In genomic region chr2:111157798-111158197, GRCh38 we compare ENCODE assay signal across 12 cellular contexts. TPM values are rescaled to one million over a fixed set of nuclear protein-coding genes. Genes with fewer than 3 reads are reported as not detected.
A peak's percentile ranks its signal among the peaks of the same experiment; 100 is the strongest.
DNase-seq lines count a peak whose midpoint lies in the region; ATAC-seq, FAIRE-seq and TF ChIP-seq lines count a peak whose summit lies in the region.
"Had no signal": no experiment of that assay in that cellular context is flagged by ENCODE, and none has a peak within 500 bp of the region (broad histone marks: within the 10 kb centered on the region; RNA-seq: fewer than 3 reads in every experiment).

No MANE protein-coding gene starts in this region.

- H3K36me3 Mint-ChIP-seq in activated CD8-positive, alpha-beta T cell treated with anti-CD3 and anti-CD28 coated beads, Interleukin-2, amount 10 ng/mL, durations not matched to agents 7 days and 5 days (ENCODE audit: low read depth): peaks cover 24% of the 10 kb centered on the region
- H3K36me3 Mint-ChIP-seq: natural killer cell had no signal

- CTCF ChIA-PET in activated CD8-positive, alpha-beta T cell treated with anti-CD3 and anti-CD28 coated beads, Interleukin-2, amount 10 ng/mL, durations not matched to agents 7 days and 5 days (lab: Charles Lee): interaction anchor here (0.8 to 2.8 kb wide), 3 partner anchors 10 to 51 kb away, joined by 3 to 9 read pairs (median 4); no protein-coding TSS in a partner anchor

- H3K27me3 Mint-ChIP-seq in activated CD8-positive, alpha-beta T cell treated with anti-CD3 and anti-CD28 coated beads, Interleukin-2, amount 10 ng/mL, durations not matched to agents 7 days and 5 days (ENCODE audit: low read depth): no peaks in the 10 kb centered on the region
- H3K27me3 Mint-ChIP-seq: central memory CD8-positive, alpha-beta T cell had no signal

- H3K4me1 Mint-ChIP-seq in activated CD8-positive, alpha-beta T cell treated with anti-CD3 and anti-CD28 coated beads, Interleukin-2, amount 10 ng/mL, durations not matched to agents 7 days and 5 days (ENCODE audit: low read depth): peaks cover 39% of the 10 kb centered on the region

- no peak overlapping the region for H3K27ac Mint-ChIP-seq in activated CD8-positive, alpha-beta T cell treated with anti-CD3 and anti-CD28 coated beads, Interleukin-2, amount 10 ng/mL, durations not matched to agents 7 days and 5 days

- POLR2A ChIA-PET in activated CD8-positive, alpha-beta T cell treated with anti-CD3 and anti-CD28 coated beads, Interleukin-2, amount 10 ng/mL, durations not matched to agents 7 days and 5 days (lab: Charles Lee): interaction anchor here (0.8 kb wide), 1 partner anchor 20 kb away, joined by 3 read pairs; no protein-coding TSS in a partner anchor

- no peak for DNase-seq in GM12891 (ENCODE audit: insufficient read length, low spot score)
- no peak for DNase-seq in activated CD8-positive, alpha-beta T cell treated with anti-CD3 and anti-CD28 coated beads, Interleukin-2, amount 10 ng/mL, durations not matched to agents 7 days and 5 days
- no peak for DNase-seq in ACHN
- DNase-seq in AG08395 (ENCODE audit: low spot score): no peak
- no peak for DNase-seq in T-helper 2 cell
- DNase-seq in NCI-H524 (lab: John Stamatoyannopoulos, UW): no peak
- DNase-seq: activated CD4-positive, alpha-beta T cell treated with anti-CD3 and anti-CD28 coated beads, Interleukin-2, amount 50 U/mL, for 1 hour; hippocampal formation; natural killer cell had no signal

- peak; percentile 42 for ATAC-seq in GM19467 (IDR thresholded peaks at IDR 0.05; ENCODE audit: unreplicated experiment)
- peak; percentile 50 for ATAC-seq in HG03097 (IDR thresholded peaks at IDR 0.05; ENCODE audit: low FRiP score, unreplicated experiment)
- peak; percentile 42 for ATAC-seq in activated CD8-positive, alpha-beta T cell treated with anti-CD3 and anti-CD28 coated beads, Interleukin-2, amount 10 ng/mL, durations not matched to agents 7 days and 5 days

- H3K4me3 Mint-ChIP-seq in activated CD8-positive, alpha-beta T cell treated with anti-CD3 and anti-CD28 coated beads, Interleukin-2, amount 10 ng/mL, durations not matched to agents 7 days and 5 days: no peak overlapping the region
- H3K4me3 Mint-ChIP-seq: central memory CD8-positive, alpha-beta T cell; natural killer cell had no signal

- in situ Hi-C loops in ACHN (cut with HindIII; ENCODE audit: low pct_ligation_motif_present, low pct_unique_long_range_greater_than_20kb, low sequenced_read_pairs): no loop called here

- FAIRE-seq in GM12891 (lab: Jason Lieb, UNC): peak; percentile 87

- H3K9me3 Mint-ChIP-seq in activated CD8-positive, alpha-beta T cell treated with anti-CD3 and anti-CD28 coated beads, Interleukin-2, amount 10 ng/mL, durations not matched to agents 7 days and 5 days (ENCODE audit: insufficient read depth): no peaks in the 10 kb centered on the region
- H3K9me3 Mint-ChIP-seq: central memory CD8-positive, alpha-beta T cell; natural killer cell had no signal

- TF ChIP-seq POLR2A in GM12891 (IDR thresholded peaks at IDR 0.05; ENCODE audit: low read depth, low read length): no peak

TF ChIP-seq in GM12891, 5 proteins besides CTCF, POLR2A, EP300 and RAD21:
- no peak for TF ChIP-seq POLR2AphosphoS5 (IDR thresholded peaks at IDR 0.05; ENCODE audit: low read depth, low read length)
- TF ChIP-seq TAF1 (IDR thresholded peaks at IDR 0.05; ENCODE audit: low read depth, low read length): no peak
- no peak for TF ChIP-seq SPI1 (IDR thresholded peaks at IDR 0.05; ENCODE audit: low read depth, low read length)
- no peak for TF ChIP-seq PAX5 (IDR thresholded peaks at IDR 0.05; ENCODE audit: insufficient read depth, low read length, severe bottlenecking)
- TF ChIP-seq POU2F2 (IDR thresholded peaks at IDR 0.05; ENCODE audit: low read depth, low read length): no peak
TF ChIP-seq in GM12891: peak in this region for 0.

RNA-seq across cellular contexts. Expression of gene BCL2L11, which starts 37.1 kb away (rescaled TPM):
- polyA plus RNA-seq in GM12891 (2012; ENCODE audit: low read depth, missing spikeins): 0.98 TPM
- 10 to 100 TPM; 11.7 to 16.5 TPM for total RNA-seq in activated CD8-positive, alpha-beta T cell treated with anti-CD3 and anti-CD28 coated beads, Interleukin-2, amount 10 ng/mL, durations not matched to agents 7 days and 5 days
